In genomic region chr9:127845619-127846018, GRCh38 we compare ENCODE assay signal across 8 cellular contexts. TPM values are rescaled to one million over a fixed set of nuclear protein-coding genes. Genes with fewer than 3 reads are reported as not detected.
DNase-seq lines count a peak whose midpoint lies in the region; ATAC-seq, FAIRE-seq and TF ChIP-seq lines count a peak whose summit lies in the region.
"Not testable (repeated sequence)": the region's sequence is repeated elsewhere in the genome, so short reads cannot be mapped to it uniquely, and the experiment has no call there.

No MANE protein-coding gene starts in this region.

- H4K91ac ChIP-seq in H1 (replicated peaks; ENCODE audit: insufficient read length, low read length), result not testable (repeated sequence)
- H4K91ac ChIP-seq in mesenchymal stem cell (ENCODE audit: low read length) (peak overlapping the region; percentile 94), trophoblast cell (ENCODE audit: low read depth, low read length) (peak overlapping the region; percentile 100)

- H3K4me1 Mint-ChIP-seq in GM23338, result not testable (repeated sequence)

- H4K5ac ChIP-seq in H1 (ENCODE audit: insufficient read length, low read depth, low read length), result not testable (repeated sequence)

- H3K4me3 Mint-ChIP-seq in GM23338, result not testable (repeated sequence)

- FAIRE-seq in H1 (lab: Jason Lieb, UNC), result not testable (repeated sequence)

- not testable (repeated sequence) for TF ChIP-seq POLR2A in H1 (IDR thresholded peaks at IDR 0.05; ENCODE audit: control extremely low read depth in 1 of 2, low read depth in 2 of 2, low read length in 2 of 2)

- not testable (repeated sequence) for H3K9me3 ChIP-seq in ascending aorta; H1 (ENCODE audit: insufficient read depth in 2 of 2, low read depth in 1 of 2, low read length in 1 of 2); stomach smooth muscle (ENCODE audit: control insufficient read depth in 2 of 2, low read length in 2 of 2); upper lobe of right lung
- H3K9me3 ChIP-seq in right atrium auricular region, result peaks cover 0 to 11% of the 10 kb centered on the region in 2 donors
- peaks cover 14% of the 10 kb centered on the region for H3K9me3 ChIP-seq in mesenchymal stem cell (ENCODE audit: control insufficient read depth, low read length)
- peaks cover 22% of the 10 kb centered on the region for H3K9me3 ChIP-seq in trophoblast cell (ENCODE audit: insufficient read depth, low read depth, low read length)

- H2BK5ac ChIP-seq in H1 (ENCODE audit: low read depth, low read length) (peak overlapping the region; percentile 80; the same call in 1 of the 2 replicates), trophoblast cell (ENCODE audit: low read depth, low read length, poor library complexity) (peak overlapping the region; percentile 92)
- not testable (repeated sequence) for H2BK5ac ChIP-seq in mesenchymal stem cell (ENCODE audit: low read depth, low read length, poor library complexity, severe bottlenecking)

- ATAC-seq in GM23338, upper lobe of right lung: not testable (repeated sequence)

- H3K9ac ChIP-seq in H1 (replicated peaks in 1 of 4; ENCODE audit: extremely low read depth in 1 of 4, low read depth in 3 of 4, low read length in 3 of 4); trophoblast cell (ENCODE audit: low read length); stomach smooth muscle (ENCODE audit: low read length in 2 of 2): not testable (repeated sequence)
- peak overlapping the region; percentile 47 for H3K9ac ChIP-seq in mesenchymal stem cell (ENCODE audit: low read length)

- not testable (repeated sequence) for H3K4me1 ChIP-seq in GM23338 (ENCODE audit: insufficient read depth); H1 (replicated peaks in 1 of 4; ENCODE audit: control insufficient read depth in 3 of 4, insufficient read depth in 4 of 4, low read length in 3 of 4)
- H3K4me1 ChIP-seq in ascending aorta, result peaks cover 13 to 54% of the 10 kb centered on the region in 2 donors
- H3K4me1 ChIP-seq in right atrium auricular region, result peaks cover 0 to 65% of the 10 kb centered on the region in 2 donors
- H3K4me1 ChIP-seq in mesenchymal stem cell (ENCODE audit: control insufficient read depth, insufficient read depth, low read depth, low read length), result peaks cover 19% of the 10 kb centered on the region
- H3K4me1 ChIP-seq in trophoblast cell (ENCODE audit: control insufficient read depth in 1 of 2, insufficient read depth in 2 of 2, low read length in 2 of 2), result peaks cover 40 to 45% of the 10 kb centered on the region in 2 experiments
- peaks cover 11% of the 10 kb centered on the region for H3K4me1 ChIP-seq in stomach smooth muscle (ENCODE audit: control insufficient read depth, insufficient read depth, low read length)
- peaks cover 38% of the 10 kb centered on the region for H3K4me1 ChIP-seq in upper lobe of right lung

- not testable (repeated sequence) for H2BK20ac ChIP-seq in H1 (ENCODE audit: low read length)

- H3K56ac ChIP-seq in H1 (replicated peaks; ENCODE audit: insufficient read length, low read depth, low read length), result not testable (repeated sequence)

- not testable (repeated sequence) for H3K23me2 ChIP-seq in H1 (ENCODE audit: low read depth, low read length)

- H3K23ac ChIP-seq in H1 (ENCODE audit: insufficient read length); mesenchymal stem cell (ENCODE audit: low read length in 2 of 2); trophoblast cell (ENCODE audit: low read length): not testable (repeated sequence)

- peak overlapping the region; percentile 13 for H4K12ac ChIP-seq in trophoblast cell (ENCODE audit: low read depth, low read length)

- not testable (repeated sequence) for H3K27ac Mint-ChIP-seq in GM23338

- not testable (repeated sequence) for DNase-seq in GM23338 (ENCODE audit: low spot score); ascending aorta (ENCODE audit: low spot score in 2 of 2); H1 (ENCODE audit: low read depth in 1 of 2, low spot score in 2 of 2); right atrium auricular region (ENCODE audit: low spot score); mesenchymal stem cell; trophoblast cell; upper lobe of right lung

- not testable (repeated sequence) for H3K4me2 ChIP-seq in GM23338; H1 (ENCODE audit: insufficient read depth in 1 of 2, low read depth in 2 of 2, low read length in 2 of 2); mesenchymal stem cell (ENCODE audit: low read length, poor library complexity, severe bottlenecking); trophoblast cell (ENCODE audit: low read length)

- H3K27me3 Mint-ChIP-seq in GM23338 (ENCODE audit: insufficient read depth, low read depth, poor library complexity), result peaks cover 12% of the 10 kb centered on the region

- TF ChIP-seq EP300 in H1 (IDR thresholded peaks at IDR 0.05; ENCODE audit: borderline replicate concordance in 1 of 2, low read depth in 2 of 2, low read length in 2 of 2), result not testable (repeated sequence)

- not testable (repeated sequence) for H4K8ac ChIP-seq in H1 (ENCODE audit: extremely low read depth, insufficient read depth, low read length)
- peak overlapping the region; percentile 92 for H4K8ac ChIP-seq in mesenchymal stem cell (ENCODE audit: low read length)
- H4K8ac ChIP-seq in trophoblast cell (ENCODE audit: low read depth, low read length), result peak overlapping the region; percentile 52

- POLR2A ChIA-PET in H1 (lab: Charles Lee; ENCODE audit: partially characterized antibody), result interaction anchor here (0.7 to 1.8 kb wide), 8 partner anchors 9 to 49 kb away, joined by 3 to 9 read pairs (median 4); partner anchors contain the start of genes ENG and FPGS

- CTCF ChIA-PET in H1 (lab: Charles Lee; ENCODE audit: partially characterized antibody), result interaction anchor here (0.6 to 4.5 kb wide), 11 partner anchors 8 to 341 kb away, joined by 3 to 41 read pairs (median 4); no protein-coding TSS in a partner anchor

- not testable (repeated sequence) for H3F3A ChIP-seq in GM23338 (replicated peaks; ENCODE audit: low read depth)

- H4K20me1 ChIP-seq in GM23338 (replicated peaks; ENCODE audit: insufficient read depth); H1 (replicated peaks in 1 of 2; ENCODE audit: control insufficient read depth in 1 of 2, insufficient read depth in 2 of 2, low read length in 2 of 2): not testable (repeated sequence)

- not testable (repeated sequence) for H2BK12ac ChIP-seq in H1 (ENCODE audit: low read depth, low read length)
- H2BK12ac ChIP-seq in mesenchymal stem cell (ENCODE audit: low read length in 2 of 2) (peak overlapping the region in 1 of 2 experiments; percentile 90), trophoblast cell (ENCODE audit: low read length) (peak overlapping the region; percentile 91)

- WGBS in H1 (ENCODE audit: extremely low coverage in 1 of 2, insufficient coverage in 1 of 2, insufficient read length in 1 of 2, insufficient replicate concordance in 2 of 2, low coverage in 1 of 2, low lambda C conversion rate in 2 of 2, missing lambda C conversion rate in 1 of 2), 2 experiments, result 85% methylated on average over 4 of the region's 4 CpGs; no CpG with 5 or more reads in 1 of the 2 experiments
- WGBS in mesenchymal stem cell, result 100% methylated on average over 4 of the region's 4 CpGs
- WGBS in trophoblast cell (ENCODE audit: extremely low coverage, insufficient coverage, insufficient read length), result no CpG with 5 or more reads among the region's 4 CpGs

- H2AK5ac ChIP-seq in H1 (ENCODE audit: low read depth, low read length), result not testable (repeated sequence)
- H2AK5ac ChIP-seq in mesenchymal stem cell (ENCODE audit: low read length, severe bottlenecking), result peak overlapping the region; percentile 10
- peak overlapping the region; percentile 44 for H2AK5ac ChIP-seq in trophoblast cell (ENCODE audit: low read length)

- not testable (repeated sequence) for TF ChIP-seq CTCF in GM23338 (conservative IDR thresholded peaks at IDR 0.05; ENCODE audit: low read depth in 2 of 2); ascending aorta (IDR thresholded peaks at IDR 0.05); H1 (IDR thresholded peaks at IDR 0.05; ENCODE audit: control extremely low read depth in 1 of 3, insufficient read depth in 1 of 3, low read depth in 1 of 3, low read length in 3 of 3); right atrium auricular region (IDR thresholded peaks at IDR 0.05); upper lobe of right lung (IDR thresholded peaks at IDR 0.05)

- not testable (repeated sequence) for H3K79me2 ChIP-seq in GM23338 (replicated peaks; ENCODE audit: insufficient read depth); H1 (ENCODE audit: control insufficient read depth in 1 of 2, insufficient read depth in 2 of 2, low read length in 2 of 2)
- peaks cover 10% of the 10 kb centered on the region for H3K79me2 ChIP-seq in trophoblast cell (ENCODE audit: control insufficient read depth, insufficient read depth, low read length, poor library complexity)

- not testable (repeated sequence) for H3K79me1 ChIP-seq in H1 (ENCODE audit: low read depth, low read length)
- H3K79me1 ChIP-seq in mesenchymal stem cell (replicated peaks; ENCODE audit: low read length, poor library complexity, severe bottlenecking) (peaks cover 27% of the 10 kb centered on the region), trophoblast cell (ENCODE audit: low read length) (peaks cover 64% of the 10 kb centered on the region)

- not testable (repeated sequence) for H3K36me3 Mint-ChIP-seq in GM23338 (ENCODE audit: low read depth)

- not testable (repeated sequence) for H3K14ac ChIP-seq in H1 (ENCODE audit: insufficient read length); mesenchymal stem cell (ENCODE audit: low read length in 2 of 2)
- H3K14ac ChIP-seq in trophoblast cell (ENCODE audit: low read length), result peak overlapping the region; percentile 89

- H2BK15ac ChIP-seq in H1 (ENCODE audit: low read length), result not testable (repeated sequence)
- peak overlapping the region; percentile 46 for H2BK15ac ChIP-seq in mesenchymal stem cell (ENCODE audit: low read depth, poor library complexity, severe bottlenecking)

- H2AFZ ChIP-seq in GM23338 (peak overlapping the region; percentile 88), trophoblast cell (ENCODE audit: insufficient read depth, low read length, poor library complexity) (peak overlapping the region; percentile 2)
- H2AFZ ChIP-seq in H1 (ENCODE audit: low read length); mesenchymal stem cell (ENCODE audit: low read depth, low read length): not testable (repeated sequence)

- not testable (repeated sequence) for TF ChIP-seq RAD21 in H1 (IDR thresholded peaks at IDR 0.05 in 1 of 2, conservative IDR thresholded peaks at IDR 0.05 in 1 of 2; ENCODE audit: low read depth in 2 of 2, low read length in 2 of 2)

- H3K27ac ChIP-seq in GM23338 (ENCODE audit: low read depth) (peak overlapping the region; percentile 87), ascending aorta (peak overlapping the region; percentile 96 to 98), right atrium auricular region (peak overlapping the region; percentile 79 to 88), mesenchymal stem cell (ENCODE audit: low read length, poor library complexity, severe bottlenecking) (peak overlapping the region; percentile 68), trophoblast cell (ENCODE audit: low read depth, low read length) (peak overlapping the region; percentile 91), stomach smooth muscle (ENCODE audit: low read length) (peak overlapping the region; percentile 46), upper lobe of right lung (peak overlapping the region; percentile 56)
- H3K27ac ChIP-seq in H1 (ENCODE audit: low read depth, low read length), result not testable (repeated sequence)

- intact Hi-C loops in ascending aorta (cut with DNase I), result loop anchor here (5.0 kb wide), 1 partner anchor 658 kb away; no protein-coding TSS in a partner anchor
- intact Hi-C loops in upper lobe of right lung (cut with DNase I), result not testable (repeated sequence)

- not testable (repeated sequence) for H3K4ac ChIP-seq in H1 (replicated peaks; ENCODE audit: insufficient read length, low read depth, low read length)
- H3K4ac ChIP-seq in mesenchymal stem cell (ENCODE audit: low read depth in 1 of 2, low read length in 2 of 2) (peak overlapping the region; percentile 12 to 62), trophoblast cell (ENCODE audit: low read depth, low read length) (peak overlapping the region; percentile 75)

- peak overlapping the region; percentile 1; the same call in 1 of the 2 replicates for H3K18ac ChIP-seq in H1 (ENCODE audit: extremely low read depth, low read length)
- peak overlapping the region; percentile 49 to 52 for H3K18ac ChIP-seq in mesenchymal stem cell (ENCODE audit: low read depth in 1 of 2, low read length in 2 of 2)
- peak overlapping the region; percentile 91 for H3K18ac ChIP-seq in trophoblast cell (ENCODE audit: low read length)

- H3K9me2 ChIP-seq in GM23338 (ENCODE audit: insufficient read depth), result not testable (repeated sequence)

- not testable (repeated sequence) for H3K4me3 ChIP-seq in GM23338; ascending aorta; H1 (ENCODE audit: extremely low read depth in 1 of 4, insufficient read depth in 2 of 4, low read depth in 3 of 4, low read length in 4 of 4); mesenchymal stem cell (ENCODE audit: insufficient read depth in 1 of 2, low read depth in 1 of 2, low read length in 2 of 2); trophoblast cell (ENCODE audit: low read depth, low read length); stomach smooth muscle (ENCODE audit: low read length in 2 of 2)
- peak overlapping the region in 1 of 2 donors; percentile 36 for H3K4me3 ChIP-seq in right atrium auricular region
- H3K4me3 ChIP-seq in upper lobe of right lung, result peak overlapping the region; percentile 8

- H2BK120ac ChIP-seq in H1 (replicated peaks; ENCODE audit: low read depth, low read length); mesenchymal stem cell (ENCODE audit: low read depth, low read length): not testable (repeated sequence)
- H2BK120ac ChIP-seq in trophoblast cell (ENCODE audit: insufficient read depth, low read length, poor library complexity), result peak overlapping the region; percentile 98

- H3K9me3 Mint-ChIP-seq in GM23338, result peaks cover 26% of the 10 kb centered on the region

- not testable (repeated sequence) for H3K36me3 ChIP-seq in GM23338 (ENCODE audit: insufficient read depth); H1 (ENCODE audit: control insufficient read depth in 2 of 4, insufficient read depth in 4 of 4, low read length in 3 of 4); stomach smooth muscle (ENCODE audit: control insufficient read depth in 2 of 2, insufficient read depth in 2 of 2, low read length in 2 of 2)
- H3K36me3 ChIP-seq in ascending aorta (peaks cover 25 to 56% of the 10 kb centered on the region in 2 donors), right atrium auricular region (peaks cover 37% of the 10 kb centered on the region), mesenchymal stem cell (ENCODE audit: control insufficient read depth in 1 of 2, insufficient read depth in 2 of 2, low read depth in 1 of 2, low read length in 2 of 2) (peaks cover 33 to 60% of the 10 kb centered on the region in 2 experiments), trophoblast cell (ENCODE audit: control insufficient read depth in 1 of 2, insufficient read depth in 2 of 2, low read length in 2 of 2) (peaks cover 17 to 27% of the 10 kb centered on the region in 2 experiments), upper lobe of right lung (peaks cover 36% of the 10 kb centered on the region)

- not testable (repeated sequence) for H3K27me3 ChIP-seq in GM23338 (ENCODE audit: insufficient read depth); ascending aorta; H1 (replicated peaks in 1 of 4; ENCODE audit: control insufficient read depth in 3 of 4, extremely low read depth in 1 of 4, insufficient read depth in 3 of 4, low read length in 3 of 4); right atrium auricular region; mesenchymal stem cell (ENCODE audit: control insufficient read depth in 1 of 2, insufficient read depth in 1 of 2, low read length in 2 of 2); trophoblast cell (ENCODE audit: insufficient read depth, low read length); stomach smooth muscle (ENCODE audit: control insufficient read depth in 1 of 2, insufficient read depth in 2 of 2, low read length in 2 of 2); upper lobe of right lung

RNA-seq across cellular contexts. Expression of gene ENG, which starts 8.8 kb away (rescaled TPM):
- total RNA-seq in GM23338 (2014; rRNA removed; shearing (Covaris generic)), result 1.4 and 3.0 TPM in 2 replicates
- polyA plus RNA-seq in GM23338 (2016; fragmentation: Nextera tagmentation; extraction: Ambion mirVana) (2.6 TPM in 2 replicates), H1 (2011; rRNA removed) (1.8 and 3.2 TPM in 2 replicates)
- total RNA-seq in ascending aorta (675 TPM), right atrium auricular region (100 to 1,000 TPM; 142 to 511 TPM), upper lobe of right lung (322 TPM)
- 4.2 and 4.4 TPM in 2 replicates for total RNA-seq in H1 (2021; fragmentation: NEBNext Ultra II Directional; extraction: Animal tissue kit (Norgen Biotek cat#: 25700))
- polyA plus RNA-seq in H1 (2011; cell fraction: cytosol; rRNA removed), result 1.1 TPM
- 2.7 TPM for polyA plus RNA-seq in H1 (2011; cell fraction: nucleus; rRNA removed)
- 3.7 to 5.2 TPM (median 4.0 TPM) in 4 replicates for polyA plus RNA-seq in H1 (2012, experiment 1 of 2)
- 2.6 TPM for polyA plus RNA-seq in H1 (2012, experiment 2 of 2)
- 6.7 TPM for polyA plus RNA-seq in H1 (2013, experiment 1 of 2)
- polyA plus RNA-seq in H1 (2013, experiment 2 of 2), result 7.6 TPM
- 1.4 and 2.4 TPM in 2 replicates for polyA minus RNA-seq in H1 (2011; rRNA and poly(A)+ RNA removed)
- polyA minus RNA-seq in H1 (2011; cell fraction: cytosol; rRNA and poly(A)+ RNA removed), result 2.3 TPM
- polyA minus RNA-seq in H1 (2011; cell fraction: nucleus; rRNA and poly(A)+ RNA removed), result 2.5 TPM
- 287 TPM for polyA plus RNA-seq in mesenchymal stem cell (2013, experiment 1 of 2)
- 284 TPM for polyA plus RNA-seq in mesenchymal stem cell (2013, experiment 2 of 2)
- 68.9 and 73.1 TPM in 2 replicates for polyA plus RNA-seq in trophoblast cell (2013)

RNA-seq across cellular contexts. Expression of gene AK1, which starts 31.9 kb away (rescaled TPM):
- total RNA-seq in GM23338 (2014; rRNA removed; shearing (Covaris generic)), result 6.7 and 16.2 TPM in 2 replicates
- polyA plus RNA-seq in GM23338 (2016; fragmentation: Nextera tagmentation; extraction: Ambion mirVana) (35.5 and 36.3 TPM in 2 replicates), H1 (2011; rRNA removed) (39.2 and 44.1 TPM in 2 replicates)
- total RNA-seq in ascending aorta (64.5 TPM), right atrium auricular region (100 to 1,000 TPM; 263 to 398 TPM), upper lobe of right lung (158 TPM)
- 35.9 and 37.9 TPM in 2 replicates for total RNA-seq in H1 (2021; fragmentation: NEBNext Ultra II Directional; extraction: Animal tissue kit (Norgen Biotek cat#: 25700))
- polyA plus RNA-seq in H1 (2011; cell fraction: cytosol; rRNA removed), result 45.5 TPM
- 32.0 TPM for polyA plus RNA-seq in H1 (2011; cell fraction: nucleus; rRNA removed)
- polyA plus RNA-seq in H1 (2012, experiment 1 of 2), result 32.5 to 48.8 TPM (median 43.2 TPM) in 4 replicates
- polyA plus RNA-seq in H1 (2012, experiment 2 of 2), result 31.3 TPM
- 26.6 TPM for polyA plus RNA-seq in H1 (2013, experiment 1 of 2)
- 24.9 TPM for polyA plus RNA-seq in H1 (2013, experiment 2 of 2)
- 9.5 and 12.8 TPM in 2 replicates for polyA minus RNA-seq in H1 (2011; rRNA and poly(A)+ RNA removed)
- 2.6 TPM for polyA minus RNA-seq in H1 (2011; cell fraction: cytosol; rRNA and poly(A)+ RNA removed)
- 6.3 TPM for polyA minus RNA-seq in H1 (2011; cell fraction: nucleus; rRNA and poly(A)+ RNA removed)
- 127 TPM for polyA plus RNA-seq in mesenchymal stem cell (2013, experiment 1 of 2)
- polyA plus RNA-seq in mesenchymal stem cell (2013, experiment 2 of 2), result 132 TPM
- 33.2 and 34.2 TPM in 2 replicates for polyA plus RNA-seq in trophoblast cell (2013)

RNA-seq across cellular contexts. Expression of gene FPGS, which starts 42.9 kb away (rescaled TPM):
- total RNA-seq in GM23338 (2014; rRNA removed; shearing (Covaris generic)), result 87.2 and 92.4 TPM in 2 replicates
- polyA plus RNA-seq in GM23338 (2016; fragmentation: Nextera tagmentation; extraction: Ambion mirVana) (40.7 and 43.5 TPM in 2 replicates), H1 (2011; rRNA removed) (83.0 and 125 TPM in 2 replicates)
- total RNA-seq in ascending aorta (286 TPM), right atrium auricular region (10 to 100 TPM; 43.9 to 47.0 TPM), upper lobe of right lung (68.9 TPM)
- 62.4 and 63.7 TPM in 2 replicates for total RNA-seq in H1 (2021; fragmentation: NEBNext Ultra II Directional; extraction: Animal tissue kit (Norgen Biotek cat#: 25700))
- 71.0 TPM for polyA plus RNA-seq in H1 (2011; cell fraction: cytosol; rRNA removed)
- polyA plus RNA-seq in H1 (2011; cell fraction: nucleus; rRNA removed), result 156 TPM
- polyA plus RNA-seq in H1 (2012, experiment 1 of 2), result 56.8 to 70.0 TPM (median 66.4 TPM) in 4 replicates
- polyA plus RNA-seq in H1 (2012, experiment 2 of 2), result 58.0 TPM
- polyA plus RNA-seq in H1 (2013, experiment 1 of 2), result 38.7 TPM
- 35.7 TPM for polyA plus RNA-seq in H1 (2013, experiment 2 of 2)
- polyA minus RNA-seq in H1 (2011; rRNA and poly(A)+ RNA removed), result 55.2 and 85.0 TPM in 2 replicates
- polyA minus RNA-seq in H1 (2011; cell fraction: cytosol; rRNA and poly(A)+ RNA removed), result 72.3 TPM
- 52.7 TPM for polyA minus RNA-seq in H1 (2011; cell fraction: nucleus; rRNA and poly(A)+ RNA removed)
- polyA plus RNA-seq in mesenchymal stem cell (2013, experiment 1 of 2), result 31.6 TPM
- polyA plus RNA-seq in mesenchymal stem cell (2013, experiment 2 of 2), result 30.7 TPM
- 21.9 and 22.3 TPM in 2 replicates for polyA plus RNA-seq in trophoblast cell (2013)

RNA-seq across cellular contexts. Expression of gene ST6GALNAC6, which starts 53.8 kb away (rescaled TPM):
- total RNA-seq in GM23338 (2014; rRNA removed; shearing (Covaris generic)), result 39.2 and 46.3 TPM in 2 replicates
- 20.7 and 21.5 TPM in 2 replicates for polyA plus RNA-seq in GM23338 (2016; fragmentation: Nextera tagmentation; extraction: Ambion mirVana)
- 172 TPM for total RNA-seq in ascending aorta
- 37.7 and 43.7 TPM in 2 replicates for total RNA-seq in H1 (2021; fragmentation: NEBNext Ultra II Directional; extraction: Animal tissue kit (Norgen Biotek cat#: 25700))
- polyA plus RNA-seq in H1 (2011; rRNA removed), result 64.4 and 72.9 TPM in 2 replicates
- 60.4 TPM for polyA plus RNA-seq in H1 (2011; cell fraction: cytosol; rRNA removed)
- polyA plus RNA-seq in H1 (2011; cell fraction: nucleus; rRNA removed), result 54.5 TPM
- polyA plus RNA-seq in H1 (2012, experiment 1 of 2), result 22.5 to 37.7 TPM (median 31.4 TPM) in 4 replicates
- polyA plus RNA-seq in H1 (2012, experiment 2 of 2), result 33.2 TPM
- 27.2 TPM for polyA plus RNA-seq in H1 (2013, experiment 1 of 2)
- 27.7 TPM for polyA plus RNA-seq in H1 (2013, experiment 2 of 2)
- 40.3 and 44.6 TPM in 2 replicates for polyA minus RNA-seq in H1 (2011; rRNA and poly(A)+ RNA removed)
- polyA minus RNA-seq in H1 (2011; cell fraction: cytosol; rRNA and poly(A)+ RNA removed), result 18.6 TPM
- polyA minus RNA-seq in H1 (2011; cell fraction: nucleus; rRNA and poly(A)+ RNA removed), result 23.3 TPM
- total RNA-seq in right atrium auricular region, result 100 to 1,000 TPM in 1 of 2 donors, 10 to 100 TPM in 1; 68.2 to 106 TPM
- 45.2 TPM for polyA plus RNA-seq in mesenchymal stem cell (2013, experiment 1 of 2)
- 45.9 TPM for polyA plus RNA-seq in mesenchymal stem cell (2013, experiment 2 of 2)
- polyA plus RNA-seq in trophoblast cell (2013), result 9.1 and 10.5 TPM in 2 replicates
- total RNA-seq in upper lobe of right lung, result 94.7 TPM

RNA-seq across cellular contexts. Expression of gene CDK9, which starts 59.8 kb away (rescaled TPM):
- 63.9 and 84.3 TPM in 2 replicates for total RNA-seq in GM23338 (2014; rRNA removed; shearing (Covaris generic))
- polyA plus RNA-seq in GM23338 (2016; fragmentation: Nextera tagmentation; extraction: Ambion mirVana) (49.7 and 58.5 TPM in 2 replicates), H1 (2011; rRNA removed) (69.1 and 94.0 TPM in 2 replicates)
- total RNA-seq in ascending aorta (470 TPM), right atrium auricular region (10 to 100 TPM; 37.2 to 53.3 TPM), upper lobe of right lung (99.1 TPM)
- 86.3 and 87.5 TPM in 2 replicates for total RNA-seq in H1 (2021; fragmentation: NEBNext Ultra II Directional; extraction: Animal tissue kit (Norgen Biotek cat#: 25700))
- 79.0 TPM for polyA plus RNA-seq in H1 (2011; cell fraction: cytosol; rRNA removed)
- polyA plus RNA-seq in H1 (2011; cell fraction: nucleus; rRNA removed), result 126 TPM
- 55.7 to 89.9 TPM (median 79.6 TPM) in 4 replicates for polyA plus RNA-seq in H1 (2012, experiment 1 of 2)
- 70.2 TPM for polyA plus RNA-seq in H1 (2012, experiment 2 of 2)
- polyA plus RNA-seq in H1 (2013, experiment 1 of 2), result 42.8 TPM
- 41.6 TPM for polyA plus RNA-seq in H1 (2013, experiment 2 of 2)
- 75.4 and 85.6 TPM in 2 replicates for polyA minus RNA-seq in H1 (2011; rRNA and poly(A)+ RNA removed)
- polyA minus RNA-seq in H1 (2011; cell fraction: cytosol; rRNA and poly(A)+ RNA removed), result 42.9 TPM
- 73.9 TPM for polyA minus RNA-seq in H1 (2011; cell fraction: nucleus; rRNA and poly(A)+ RNA removed)
- 44.3 TPM for polyA plus RNA-seq in mesenchymal stem cell (2013, experiment 1 of 2)
- 43.0 TPM for polyA plus RNA-seq in mesenchymal stem cell (2013, experiment 2 of 2)
- polyA plus RNA-seq in trophoblast cell (2013), result 36.0 and 38.6 TPM in 2 replicates

Comparison
In these comparisons a context has a peak if more than half of its experiments do, and no peak if none do; other contexts are left out.
1. H3K18ac ChIP-seq: peak in every context shown above with its lines; median percentile 91 in trophoblast cell; 50 in mesenchymal stem cell; 1 in H1.
2. RNA of gene ENG, which starts 8.8 kb away (total RNA-seq): 675 TPM in ascending aorta (single experiment), 142 to 511 TPM in right atrium auricular region and 322 TPM in upper lobe of right lung (single experiment); 4.2 to 4.4 TPM in H1 and 1.4 to 3.0 TPM in GM23338; every median in the first group is over 10 times any median in the second.